9 cellular contexts compared by ENCODE assay signal in the genomic region with DNA sequence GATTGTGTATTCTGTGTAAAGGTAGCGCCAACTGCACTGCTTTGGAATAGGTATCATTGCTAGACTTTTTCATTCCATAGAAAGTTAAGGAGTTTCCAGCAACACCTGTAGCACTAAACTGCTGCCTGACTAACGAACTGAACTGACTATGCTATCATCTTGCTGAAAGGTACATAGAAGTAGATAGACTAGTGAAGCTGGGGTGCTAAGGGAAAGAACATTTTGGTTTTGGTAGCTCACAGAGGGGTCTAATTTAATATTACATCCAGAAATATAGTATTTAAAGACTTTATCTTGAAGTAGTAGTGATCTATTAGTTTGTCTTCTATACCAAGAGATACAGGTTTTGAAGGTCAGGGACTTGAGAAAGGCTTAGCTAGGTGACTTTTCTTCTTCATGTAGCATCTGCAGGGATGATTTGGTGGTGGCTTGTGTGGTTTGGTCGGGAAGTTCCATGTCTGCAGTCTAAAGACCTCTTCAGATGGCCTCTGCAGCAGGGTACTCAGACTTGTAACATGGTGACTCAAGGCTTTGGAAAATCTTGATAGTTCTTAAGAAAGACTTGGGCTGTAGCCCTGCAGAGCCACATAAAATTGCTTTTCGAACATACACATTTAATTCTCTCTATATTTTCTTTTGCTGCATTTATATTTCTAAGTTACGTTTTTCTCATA.
A peak's percentile ranks its signal among the peaks of the same experiment; 100 is the strongest.
DNase-seq lines count a peak whose midpoint lies in the region; ATAC-seq and FAIRE-seq lines count a peak whose summit lies in the region.
"Had no signal": no experiment of that assay in that cellular context is flagged by ENCODE, and none has a peak within 500 bp of the region (broad histone marks: within the 10 kb centered on the region; RNA-seq: fewer than 3 reads in every experiment).

No MANE protein-coding gene starts in this region.

- peak; percentile 74 for FAIRE-seq in GM18507 (lab: Jason Lieb, UNC)
- FAIRE-seq: islet of Langerhans had no signal

- ATAC-seq in HG03064 (IDR thresholded peaks at IDR 0.05; ENCODE audit: low read depth, unreplicated experiment) (peak; percentile 41), GM19397 (IDR thresholded peaks at IDR 0.05; ENCODE audit: unreplicated experiment) (no peak)

- DNase-seq in GM18507 (ENCODE audit: extremely low spot score, insufficient read length, low read depth) (no peak), COR-L47 (lab: John Stamatoyannopoulos, UW) (no peak), RPMI8226 (no peak), dedifferentiated amniotic fluid mesenchymal stem cell (ENCODE audit: extremely low spot score) (no peak)
- peak; percentile 53 to 67 for DNase-seq in activated T-cell treated with anti-CD3 and anti-CD28 coated beads, Interleukin-2, amount 50 U/mL, for 48 hours
- peak; percentile 22 to 29 for DNase-seq in stimulated activated CD4-positive, alpha-beta T cell treated with anti-CD3 and anti-CD28 coated beads, Interleukin-15, amount 100 ng/mL, for 48 hours (ENCODE audit: low read depth in 2 of 2)

Comparison
In these comparisons a context has a peak if more than half of its experiments do, and no peak if none do; other contexts are left out.
1. DNase-seq: peak in activated T-cell treated with anti-CD3 and anti-CD28 coated beads, Interleukin-2, amount 50 U/mL, for 48 hours (2 of 2) and stimulated activated CD4-positive, alpha-beta T cell treated with anti-CD3 and anti-CD28 coated beads, Interleukin-15, amount 100 ng/mL, for 48 hours (2 of 2); none in GM18507 (single experiment), COR-L47 (single experiment), RPMI8226 (single experiment) and dedifferentiated amniotic fluid mesenchymal stem cell (single experiment).